29 cellular contexts compared by ENCODE assay signal in genomic region chr10:51159841-51160240, GRCh38.
DNase-seq lines count a peak whose midpoint lies in the region; ATAC-seq, FAIRE-seq and TF ChIP-seq lines count a peak whose summit lies in the region.
"Had no signal": no experiment of that assay in that cellular context is flagged by ENCODE, and none has a peak within 500 bp of the region (broad histone marks: within the 10 kb centered on the region; RNA-seq: fewer than 3 reads in every experiment).

No MANE protein-coding gene starts in this region.

- ATAC-seq in HG02610 (IDR thresholded peaks at IDR 0.05; ENCODE audit: unreplicated experiment) (no peak), HG03571 (IDR thresholded peaks at IDR 0.05; ENCODE audit: unreplicated experiment) (no peak), heart left ventricle (no peak)
- ATAC-seq: HCT116, HepG2, K562, PC-3, Right ventricle myocardium inferior, SK-N-SH treated with all-trans-retinoic acid at 6 μM for 48 hours had no signal

- TF ChIP-seq POLR2A in heart left ventricle (IDR thresholded peaks at IDR 0.05): no peak

- H3K9me3 Mint-ChIP-seq in HFFc6 (no peaks in the 10 kb centered on the region), astrocyte (ENCODE audit: unreplicated experiment) (peaks cover 1% of the 10 kb centered on the region), endodermal cell (peaks cover 5% of the 10 kb centered on the region)
- H3K9me3 Mint-ChIP-seq: CD8-positive, alpha-beta memory T cell had no signal

- no peak overlapping the region for H2AFZ ChIP-seq in astrocyte (ENCODE audit: low read depth, low read length)

- TF ChIP-seq CTCF in HFFc6 (IDR thresholded peaks at IDR 0.05): no peak
- TF ChIP-seq CTCF in astrocyte (IDR thresholded peaks at IDR 0.05; ENCODE audit: insufficient read depth, low read depth, low read length): no peak
- no peak for TF ChIP-seq CTCF in fibroblast of pulmonary artery (IDR thresholded peaks at IDR 0.05; ENCODE audit: low read length, missing control alignments)
- no peak for TF ChIP-seq CTCF in endodermal cell (conservative IDR thresholded peaks at IDR 0.05)
- TF ChIP-seq CTCF in heart left ventricle (IDR thresholded peaks at IDR 0.05): no peak

- DNase-seq in HFFc6 (peak; percentile 34), astrocyte (ENCODE audit: low read depth) (peak; percentile 36), fibroblast of pulmonary artery (ENCODE audit: low read depth) (peak; percentile 10), endodermal cell (no peak), heart left ventricle (no peak)
- DNase-seq: BE2C; CD8-positive, alpha-beta memory T cell; DMS 273 treated with DMSO at 0.1 percent for 48 hours; DMS79; GF-D8; Kasumi-1; MV-4-11; NCI-H1105; NCI-H1436 treated with DMSO at 0.1 percent for 48 hours; NCI-H187 treated with DMSO at 0.1 percent for 48 hours; NCI-H446; NCI-H524 treated with DMSO at 0.1 percent for 48 hours; NCI-H774; PC-3; SJCRH30 had no signal

- no peaks in the 10 kb centered on the region for H3K27me3 ChIP-seq in astrocyte (ENCODE audit: insufficient read depth, low read length)
- no peaks in the 10 kb centered on the region for H3K27me3 ChIP-seq in endodermal cell (ENCODE audit: control insufficient read depth, insufficient read depth, low read length, poor library complexity, severe bottlenecking)
- no peaks in the 10 kb centered on the region for H3K27me3 ChIP-seq in heart left ventricle
- H3K27me3 ChIP-seq: BE2C, SJCRH30 had no signal

- WGBS in endodermal cell (ENCODE audit: insufficient coverage in 1 of 2, insufficient read length in 1 of 2), 2 experiments: 88% methylated on average over 1 of the region's 1 CpG; no CpG with 5 or more reads in 1 of the 2 experiments
- WGBS in heart left ventricle, 4 donors: 74 to 92% (median 88%) methylated on average over 1 of the region's 1 CpG

- H3K27me3 Mint-ChIP-seq in HFFc6 (ENCODE audit: insufficient read depth) (no peaks in the 10 kb centered on the region), astrocyte (ENCODE audit: low read depth, unreplicated experiment) (no peaks in the 10 kb centered on the region), endodermal cell (ENCODE audit: insufficient read depth) (no peaks in the 10 kb centered on the region)
- H3K27me3 Mint-ChIP-seq: CD8-positive, alpha-beta memory T cell had no signal

- H3K9me3 ChIP-seq in astrocyte (ENCODE audit: insufficient read depth, low read depth, low read length) (no peaks in the 10 kb centered on the region), endodermal cell (ENCODE audit: control insufficient read depth, low read length) (no peaks in the 10 kb centered on the region), heart left ventricle (no peaks in the 10 kb centered on the region)
- H3K9me3 ChIP-seq: BE2C, SJCRH30 had no signal

- intact Hi-C loops in heart left ventricle (cut with DNase I): no loop called here

- peaks cover 37% of the 10 kb centered on the region for H3K4me1 Mint-ChIP-seq in HFFc6 (ENCODE audit: low read depth)
- peaks cover 5% of the 10 kb centered on the region for H3K4me1 Mint-ChIP-seq in astrocyte (ENCODE audit: low read depth, unreplicated experiment)
- peaks cover 1% of the 10 kb centered on the region for H3K4me1 Mint-ChIP-seq in endodermal cell
- H3K4me1 Mint-ChIP-seq: CD14-positive monocyte; CD8-positive, alpha-beta memory T cell had no signal

- no peaks in the 10 kb centered on the region for H3K79me2 ChIP-seq in astrocyte (ENCODE audit: insufficient read depth, low read length)

- FAIRE-seq in astrocyte (lab: Jason Lieb, UNC): no peak
- FAIRE-seq: GM12892, HepG2, K562 had no signal

- H3K9ac ChIP-seq in astrocyte (ENCODE audit: low read length): no peak overlapping the region
- H3K9ac ChIP-seq in endodermal cell (ENCODE audit: extremely low read depth, low read length, poor library complexity, severe bottlenecking): no peak overlapping the region

- H3K4me1 ChIP-seq in astrocyte (ENCODE audit: insufficient read depth, low read length): no peaks in the 10 kb centered on the region
- H3K4me1 ChIP-seq in endodermal cell (ENCODE audit: control insufficient read depth, insufficient read depth, low read length): no peaks in the 10 kb centered on the region
- H3K4me1 ChIP-seq in heart left ventricle: peaks cover 0 to 15% (median 10%) of the 10 kb centered on the region in 12 donors
- H3K4me1 ChIP-seq: BE2C had no signal

- H3K36me3 Mint-ChIP-seq in HFFc6 (ENCODE audit: low read depth) (no peaks in the 10 kb centered on the region), astrocyte (ENCODE audit: low read depth, unreplicated experiment) (peaks cover 2% of the 10 kb centered on the region), endodermal cell (ENCODE audit: low read depth) (peaks cover 3% of the 10 kb centered on the region)
- H3K36me3 Mint-ChIP-seq: CD14-positive monocyte; CD8-positive, alpha-beta memory T cell had no signal

- H3K4me3 Mint-ChIP-seq in HFFc6 (no peak overlapping the region), astrocyte (ENCODE audit: unreplicated experiment) (no peak overlapping the region), endodermal cell (no peak overlapping the region)
- H3K4me3 Mint-ChIP-seq: CD14-positive monocyte; CD8-positive, alpha-beta memory T cell had no signal

- H3K27ac ChIP-seq in astrocyte (ENCODE audit: low read depth, low read length) (no peak overlapping the region), endodermal cell (ENCODE audit: low read depth, low read length) (no peak overlapping the region), heart left ventricle (no peak overlapping the region)
- H3K27ac ChIP-seq: SJCRH30 had no signal

- H3K36me3 ChIP-seq in astrocyte (ENCODE audit: insufficient read depth, low read length) (no peaks in the 10 kb centered on the region), endodermal cell (ENCODE audit: control insufficient read depth, insufficient read depth, low read length) (no peaks in the 10 kb centered on the region), heart left ventricle (no peaks in the 10 kb centered on the region)
- H3K36me3 ChIP-seq: BE2C, SJCRH30 had no signal

- H3K27ac Mint-ChIP-seq in HFFc6 (no peak overlapping the region), astrocyte (ENCODE audit: unreplicated experiment) (no peak overlapping the region), endodermal cell (no peak overlapping the region)
- H3K27ac Mint-ChIP-seq: CD14-positive monocyte; CD8-positive, alpha-beta memory T cell had no signal

- no peak overlapping the region for H3K4me2 ChIP-seq in astrocyte (ENCODE audit: low read length)

- H3K4me3 ChIP-seq in astrocyte (ENCODE audit: insufficient read depth, low read depth, low read length) (no peak overlapping the region), fibroblast of pulmonary artery (replicated peaks; ENCODE audit: low read depth, low read length) (no peak overlapping the region), endodermal cell (ENCODE audit: low read length) (no peak overlapping the region), heart left ventricle (no peak overlapping the region)
- H3K4me3 ChIP-seq: K562, SJCRH30 had no signal

- no peaks in the 10 kb centered on the region for H4K20me1 ChIP-seq in astrocyte (ENCODE audit: insufficient read depth, low read length)

Comparison
In these comparisons a context has a peak if more than half of its experiments do, and no peak if none do; other contexts are left out.
1. DNase-seq: peak in HFFc6 (single experiment), astrocyte (single experiment) and fibroblast of pulmonary artery (single experiment); none in endodermal cell (single experiment) and heart left ventricle (0 of 5).